In genomic region chrX:46262299-46262698, GRCh38 we compare ENCODE assay signal across 27 cellular contexts.
"Had no signal": no experiment of that assay in that cellular context is flagged by ENCODE, and none has a peak within 500 bp of the region (broad histone marks: within the 10 kb centered on the region; RNA-seq: fewer than 3 reads in every experiment).

No MANE protein-coding gene starts in this region.

- H3K36me3 Mint-ChIP-seq: activated naive CD4-positive, alpha-beta T cell treated with anti-CD3 and anti-CD28 coated beads, Interleukin-2, amount 50 U/mL, for 24 hours; brain; stimulated activated memory B cell treated with anti-CD40 and anti-IgM and Interleukin-4, amounts not matched to agents 10 μg/mL and 1 μg/mL and 100 μg/mL, for 72 hours had no signal

- H3K4me3 ChIP-seq: esophagus muscularis mucosa, gastrocnemius medialis, mucosa of descending colon, smooth muscle cell, stomach, suprapubic skin, tibial nerve, vagina had no signal

- H3K9me3 Mint-ChIP-seq: activated CD4-positive, alpha-beta T cell treated with anti-CD3 and anti-CD28 coated beads, Interleukin-2, amount 10 ng/mL, durations not matched to agents 7 days and 5 days; activated naive CD4-positive, alpha-beta T cell treated with anti-CD3 and anti-CD28 coated beads, Interleukin-2, amount 50 U/mL, for 24 hours; dendritic cell treated with granulocyte-macrophage colony-stimulating factor and Interleukin-4, amounts not matched to agents 40 ng/mL and 50 ng/mL, for 4 days; stimulated activated memory B cell treated with anti-CD40 and anti-IgM and Interleukin-4, amounts not matched to agents 10 μg/mL and 1 μg/mL and 100 μg/mL, for 72 hours had no signal

- H3K4me3 Mint-ChIP-seq: activated CD4-positive, alpha-beta T cell treated with anti-CD3 and anti-CD28 coated beads, Interleukin-2, amount 10 ng/mL, durations not matched to agents 7 days and 5 days; activated CD8-positive, alpha-beta T cell treated with anti-CD3 and anti-CD28 coated beads, Interleukin-2, amount 10 ng/mL, durations not matched to agents 7 days and 5 days; activated naive CD4-positive, alpha-beta T cell treated with anti-CD3 and anti-CD28 coated beads, Interleukin-2, amount 50 U/mL, for 24 hours; brain; dendritic cell treated with granulocyte-macrophage colony-stimulating factor and Interleukin-4, amounts not matched to agents 40 ng/mL and 50 ng/mL, for 4 days; nephron progenitor cell; stimulated activated memory B cell treated with anti-CD40 and anti-IgM and Interleukin-4, amounts not matched to agents 10 μg/mL and 1 μg/mL and 100 μg/mL, for 72 hours had no signal

- H3K27me3 ChIP-seq: esophagus muscularis mucosa, gastrocnemius medialis, stomach, suprapubic skin, tibial nerve, vagina had no signal

- DNase-seq: activated CD4-positive, alpha-beta T cell treated with anti-CD3 and anti-CD28 coated beads, Interleukin-2, amount 10 ng/mL, durations not matched to agents 7 days and 5 days; activated CD4-positive, CD25-positive, alpha-beta regulatory T cell treated with anti-CD3 and anti-CD28 coated beads, Interleukin-2, amount 50 U/mL, for 72 hours; activated CD8-positive, alpha-beta T cell treated with anti-CD3 and anti-CD28 coated beads, Interleukin-2, amount 10 ng/mL, durations not matched to agents 7 days and 5 days; activated gamma-delta T cell treated with Interleukin-2 at 50 U/mL for 16 hours; activated T-cell treated with anti-CD3 and anti-CD28 coated beads, Interleukin-2, amount 50 U/mL, for 1 hour; aorta; caudate nucleus; effector CD8-positive, alpha-beta T cell; gastrocnemius medialis; left cardiac atrium; mesenchymal stem cell; mucosa of descending colon; nephron progenitor cell; occipital lobe; stimulated activated CD4-positive, alpha-beta T cell treated with anti-CD3 and anti-CD28 coated beads, Interleukin-15, amount 100 ng/mL, for 24 hours; stomach; WERI-Rb-1 had no signal

- H3K36me3 ChIP-seq: esophagus muscularis mucosa, gastrocnemius medialis, stomach, suprapubic skin, tibial nerve, vagina, WERI-Rb-1 had no signal

- H3K9me3 ChIP-seq: esophagus muscularis mucosa, gastrocnemius medialis, mucosa of descending colon, stomach, suprapubic skin, tibial nerve, vagina had no signal

- H3K27ac Mint-ChIP-seq: activated CD4-positive, alpha-beta T cell treated with anti-CD3 and anti-CD28 coated beads, Interleukin-2, amount 10 ng/mL, durations not matched to agents 7 days and 5 days; activated CD8-positive, alpha-beta T cell treated with anti-CD3 and anti-CD28 coated beads, Interleukin-2, amount 10 ng/mL, durations not matched to agents 7 days and 5 days; activated naive CD4-positive, alpha-beta T cell treated with anti-CD3 and anti-CD28 coated beads, Interleukin-2, amount 50 U/mL, for 24 hours; dendritic cell treated with granulocyte-macrophage colony-stimulating factor and Interleukin-4, amounts not matched to agents 40 ng/mL and 50 ng/mL, for 4 days; nephron progenitor cell; stimulated activated memory B cell treated with anti-CD40 and anti-IgM and Interleukin-4, amounts not matched to agents 10 μg/mL and 1 μg/mL and 100 μg/mL, for 72 hours had no signal

- H3K4me1 ChIP-seq: esophagus muscularis mucosa, gastrocnemius medialis, stomach, suprapubic skin, tibial nerve, vagina had no signal

- ATAC-seq: activated CD8-positive, alpha-beta T cell treated with anti-CD3 and anti-CD28 coated beads, Interleukin-2, amount 10 ng/mL, durations not matched to agents 7 days and 5 days; gastrocnemius medialis; left cardiac atrium; mucosa of descending colon; sciatic nerve; stimulated activated memory B cell treated with anti-CD40 and anti-IgM and Interleukin-4, amounts not matched to agents 10 μg/mL and 1 μg/mL and 100 μg/mL, for 72 hours had no signal

- H3K27me3 Mint-ChIP-seq: activated CD4-positive, alpha-beta T cell treated with anti-CD3 and anti-CD28 coated beads, Interleukin-2, amount 10 ng/mL, durations not matched to agents 7 days and 5 days; activated naive CD4-positive, alpha-beta T cell treated with anti-CD3 and anti-CD28 coated beads, Interleukin-2, amount 50 U/mL, for 24 hours; dendritic cell treated with granulocyte-macrophage colony-stimulating factor and Interleukin-4, amounts not matched to agents 40 ng/mL and 50 ng/mL, for 4 days; stimulated activated memory B cell treated with anti-CD40 and anti-IgM and Interleukin-4, amounts not matched to agents 10 μg/mL and 1 μg/mL and 100 μg/mL, for 72 hours had no signal

- H3K4me1 Mint-ChIP-seq: activated CD4-positive, alpha-beta T cell treated with anti-CD3 and anti-CD28 coated beads, Interleukin-2, amount 10 ng/mL, durations not matched to agents 7 days and 5 days; brain; nephron progenitor cell; stimulated activated memory B cell treated with anti-CD40 and anti-IgM and Interleukin-4, amounts not matched to agents 10 μg/mL and 1 μg/mL and 100 μg/mL, for 72 hours had no signal

- H3K27ac ChIP-seq: esophagus muscularis mucosa, gastrocnemius medialis, suprapubic skin, tibial nerve, vagina, WERI-Rb-1 had no signal
